8 cellular contexts compared by ENCODE assay signal in the genomic region with DNA sequence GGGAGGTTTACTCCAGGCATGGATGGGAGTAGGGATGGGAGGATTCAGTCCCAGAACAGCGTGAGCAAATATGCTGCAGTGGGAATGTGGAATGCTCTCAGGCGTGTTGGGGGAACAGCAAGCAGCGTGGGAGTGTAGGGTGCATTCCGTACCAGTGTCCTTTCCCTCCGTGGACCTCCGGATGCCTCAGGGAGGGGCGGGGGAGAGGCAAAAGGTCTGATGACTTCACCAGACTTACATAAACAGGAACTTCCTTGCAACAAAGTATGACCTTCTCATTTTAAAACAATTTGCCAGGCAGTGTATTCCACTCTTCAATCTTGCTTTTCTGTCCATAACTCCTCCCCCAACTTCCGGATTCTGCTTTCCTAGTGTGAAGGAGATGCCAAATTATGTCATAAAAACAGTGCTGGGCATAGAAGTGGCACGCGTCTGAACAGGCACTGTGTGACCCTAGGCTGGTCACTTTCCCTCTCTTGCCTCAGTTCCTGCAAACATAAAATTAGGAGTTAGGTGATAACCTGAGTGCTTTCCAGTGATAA. TPM values are rescaled to one million over a fixed set of nuclear protein-coding genes. Genes with fewer than 3 reads are reported as not detected.
DNase-seq lines count a peak whose midpoint lies in the region; ATAC-seq, FAIRE-seq and TF ChIP-seq lines count a peak whose summit lies in the region.

No MANE protein-coding gene starts in this region.

- ATAC-seq in left ventricle myocardium superior (peak; percentile 75), GM21786 (IDR thresholded peaks at IDR 0.05; ENCODE audit: unreplicated experiment) (no peak)

- no peaks in the 10 kb centered on the region for H3K36me3 ChIP-seq in skeletal muscle satellite cell (ENCODE audit: insufficient read depth, low read length)

- H3K4me1 ChIP-seq in skeletal muscle satellite cell (ENCODE audit: control insufficient read depth, insufficient read depth, low read length): peaks cover 47% of the 10 kb centered on the region

- no peaks in the 10 kb centered on the region for H3K9me3 ChIP-seq in skeletal muscle satellite cell (replicated peaks; ENCODE audit: low read length)

- H3K4me2 ChIP-seq in skeletal muscle satellite cell (ENCODE audit: low read length): peak overlapping the region; percentile 67

- intact Hi-C loops in left ventricle myocardium superior (cut with micrococcal nuclease): no loop called here

- FAIRE-seq in frontal cortex (lab: Jason Lieb, UNC): no peak

- H3K4me3 ChIP-seq in HFF-Myc (replicated peaks; ENCODE audit: low read depth, low read length): no peak overlapping the region
- peak overlapping the region; percentile 35 for H3K4me3 ChIP-seq in skeletal muscle satellite cell (ENCODE audit: low read length)

- H3K9ac ChIP-seq in skeletal muscle satellite cell (ENCODE audit: low read depth, low read length): peak overlapping the region; percentile 74

- DNase-seq in HFF-Myc (ENCODE audit: extremely low read depth, low read depth) (peak; percentile 76), amniotic epithelial cell (ENCODE audit: low read depth) (peak; percentile 100), left ventricle myocardium superior (peak; percentile 78), cortex of kidney (lab: John Stamatoyannopoulos, UW) (no peak), frontal cortex (ENCODE audit: low spot score in 2 of 2) (no peak), NCI-H82 treated with DMSO at 0.1 percent for 48 hours (lab: John Stamatoyannopoulos, UW; ENCODE audit: unreplicated experiment) (no peak)

- TF ChIP-seq CTCF in HFF-Myc (IDR thresholded peaks at IDR 0.05; ENCODE audit: low read depth, low read length, missing control alignments): no peak

- H3K27me3 ChIP-seq in skeletal muscle satellite cell (ENCODE audit: control insufficient read depth, insufficient read depth, low read length): no peaks in the 10 kb centered on the region

RNA-seq across cellular contexts. Expression of a gene that starts 36.9 kb away (rescaled TPM):
- 1,901 TPM for total RNA-seq in left ventricle myocardium superior
- total RNA-seq in skeletal muscle satellite cell (2012; rRNA removed): 984 and 1,810 TPM in 2 replicates
- 3,585 TPM for total RNA-seq in frontal cortex

Comparison
In these comparisons a context has a peak if more than half of its experiments do, and no peak if none do; other contexts are left out.
1. DNase-seq: peak in HFF-Myc (single experiment), amniotic epithelial cell (single experiment) and left ventricle myocardium superior (single experiment); none in cortex of kidney (single experiment), frontal cortex (0 of 2) and NCI-H82 treated with DMSO at 0.1 percent for 48 hours (single experiment).